Comparison of ENCODE assay signal across 8 cellular contexts in the genomic region with DNA sequence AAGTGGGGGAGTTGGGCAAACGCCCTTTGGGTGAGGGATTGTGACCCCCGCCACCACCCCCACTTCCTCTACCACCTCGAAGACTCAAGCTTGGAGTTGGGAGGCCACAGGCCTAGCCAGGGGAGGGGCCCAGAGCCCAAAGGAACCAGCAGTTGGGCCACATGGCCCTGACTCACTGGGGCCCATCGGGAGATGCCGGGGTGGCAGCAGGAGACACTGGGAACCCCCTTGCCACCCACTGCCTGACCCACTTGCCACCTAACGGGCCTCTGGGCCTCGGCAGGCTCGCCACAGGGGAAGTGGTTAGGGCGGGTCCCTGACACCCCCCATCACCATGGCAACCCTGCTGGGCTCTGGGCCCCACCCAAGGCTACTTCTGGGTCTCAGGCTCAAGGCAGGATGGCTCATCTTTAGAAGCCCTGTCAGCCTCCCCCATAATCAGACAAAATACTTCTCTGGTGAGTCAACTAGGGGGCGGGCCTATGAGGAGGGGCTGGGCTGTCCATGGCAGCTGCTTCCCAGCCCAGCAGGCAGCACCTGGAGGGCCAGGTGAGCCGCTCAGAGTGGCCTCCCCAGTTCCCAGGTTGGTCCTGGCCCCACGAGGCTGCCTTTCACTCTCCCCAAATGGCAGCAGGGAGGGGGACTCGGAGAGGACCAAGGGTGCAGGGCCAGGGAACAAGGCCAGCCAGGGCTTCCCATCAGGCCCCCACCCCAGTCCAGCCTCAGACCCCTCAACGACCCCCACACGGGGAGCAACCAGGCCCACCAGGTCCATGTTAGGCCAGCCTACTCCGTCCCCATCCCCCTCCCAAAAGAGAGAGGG. TPM values are rescaled to one million over a fixed set of nuclear protein-coding genes. Genes with fewer than 3 reads are reported as not detected.
DNase-seq lines count a peak whose midpoint lies in the region; ATAC-seq and TF ChIP-seq lines count a peak whose summit lies in the region.

No MANE protein-coding gene starts in this region.

- 35 to 51% (median 41%) methylated on average over 11 to 16 of the region's 16 CpGs for WGBS in ovary, 3 donors
- 39% methylated on average over 11 of the region's 16 CpGs; no CpG with 5 or more reads in 1 of the 2 donors for WGBS in tibial nerve, 2 donors

- no peaks in the 10 kb centered on the region for H3K9me2 ChIP-seq in PC-3 (replicated peaks; ENCODE audit: low read length)

- TF ChIP-seq EP300 in ovary (IDR thresholded peaks at IDR 0.05) (no peak), tibial nerve (IDR thresholded peaks at IDR 0.05) (peak in 1 of 2 donors; percentile 51)

- BruUV-seq in PC-3 (replicated peaks; lab: Mats Ljungman, UMichigan): no TSS peak

- peak; percentile 32 for ATAC-seq in HG02678 (IDR thresholded peaks at IDR 0.05; ENCODE audit: unreplicated experiment)
- peak; percentile 52 for ATAC-seq in PC-3
- ATAC-seq in activated T-cell treated with anti-CD3 and anti-CD28 coated beads, Interleukin-2, amount 50 U/mL, for 72 hours (replicated peaks in 1 of 2): peak; percentile 68 to 76
- no peak for ATAC-seq in HG02981 (IDR thresholded peaks at IDR 0.05; ENCODE audit: unreplicated experiment)

- no peaks in the 10 kb centered on the region for H3K27me3 Mint-ChIP-seq in activated T-cell treated with anti-CD3 and anti-CD28 coated beads, Interleukin-2, amount 50 U/mL, for 72 hours (ENCODE audit: low read depth)

- H3K4me2 ChIP-seq in PC-3 (ENCODE audit: low read length): peak overlapping the region; percentile 91

- DNase-seq in DMS153 treated with DMSO at 0.1 percent for 48 hours (lab: John Stamatoyannopoulos, UW; ENCODE audit: unreplicated experiment) (peak; percentile 9), PC-3 (peak; percentile 95), fibroblast of pulmonary artery (ENCODE audit: low read depth) (peak; percentile 93), ovary (peak; percentile 81 to 90 (median 83)), tibial nerve (ENCODE audit: low spot score in 2 of 2) (peak; percentile 45 to 69)
- DNase-seq in activated T-cell treated with anti-CD3 and anti-CD28 coated beads, Interleukin-2, amount 50 U/mL, for 72 hours: peak; percentile 91 to 95

- CTCF ChIA-PET in PC-3 (lab: Charles Lee): no interaction called here

- peaks cover 7 to 8% of the 10 kb centered on the region in 2 donors for H3K36me3 Mint-ChIP-seq in activated T-cell treated with anti-CD3 and anti-CD28 coated beads, Interleukin-2, amount 50 U/mL, for 72 hours (ENCODE audit: insufficient read depth in 2 of 2)

- H3K4me3 Mint-ChIP-seq in activated T-cell treated with anti-CD3 and anti-CD28 coated beads, Interleukin-2, amount 50 U/mL, for 72 hours: peak overlapping the region; percentile 93 to 94

- H3K4me3 ChIP-seq in PC-3 (ENCODE audit: low read length) (peak overlapping the region; percentile 83), fibroblast of pulmonary artery (replicated peaks; ENCODE audit: low read depth, low read length) (peak overlapping the region; percentile 79), ovary (peak overlapping the region; percentile 55), tibial nerve (peak overlapping the region; percentile 35 to 83 (median 54))

- H3K4me1 Mint-ChIP-seq in activated T-cell treated with anti-CD3 and anti-CD28 coated beads, Interleukin-2, amount 50 U/mL, for 72 hours (ENCODE audit: low read depth): peaks cover 16% of the 10 kb centered on the region

- H3K9me3 ChIP-seq in PC-3 (ENCODE audit: low read length) (no peaks in the 10 kb centered on the region), ovary (no peaks in the 10 kb centered on the region), tibial nerve (no peaks in the 10 kb centered on the region)

- TF ChIP-seq CTCF in PC-3 (conservative IDR thresholded peaks at IDR 0.05; ENCODE audit: low read depth, low read length): no peak
- TF ChIP-seq CTCF in fibroblast of pulmonary artery (IDR thresholded peaks at IDR 0.05; ENCODE audit: low read length, missing control alignments): no peak
- TF ChIP-seq CTCF in ovary (IDR thresholded peaks at IDR 0.05): no peak
- no peak for TF ChIP-seq CTCF in tibial nerve (IDR thresholded peaks at IDR 0.05)

- peak overlapping the region; percentile 91 for H3K9ac ChIP-seq in PC-3 (ENCODE audit: low read length)

- H3K4me1 ChIP-seq in PC-3 (ENCODE audit: insufficient read depth, low read length) (peaks cover 28% of the 10 kb centered on the region), ovary (ENCODE audit: insufficient read depth) (peaks cover 8% of the 10 kb centered on the region), tibial nerve (peaks cover 0 to 54% (median 20%) of the 10 kb centered on the region in 4 donors)

- no peak overlapping the region for H3K27ac Mint-ChIP-seq in activated T-cell treated with anti-CD3 and anti-CD28 coated beads, Interleukin-2, amount 50 U/mL, for 72 hours

- peaks cover 31% of the 10 kb centered on the region for H4K20me1 ChIP-seq in PC-3 (ENCODE audit: low read length)

- POLR2A ChIA-PET in PC-3 (lab: Charles Lee; ENCODE audit: unreplicated experiment): interaction anchor here (0.6 to 0.8 kb wide), 2 partner anchors 10 to 12 kb away, joined by 3 to 5 read pairs; partner anchors contain the start of gene EMD

- no peaks in the 10 kb centered on the region for H3F3A ChIP-seq in PC-3 (ENCODE audit: low read length, unreplicated experiment)

- H3K27ac ChIP-seq in PC-3 (ENCODE audit: low read length) (peak overlapping the region; percentile 97), ovary (peak overlapping the region; percentile 87 to 90), tibial nerve (peak overlapping the region; percentile 88 to 97 (median 94))

- H3K36me3 ChIP-seq in PC-3 (ENCODE audit: low read depth, low read length) (peaks cover 41% of the 10 kb centered on the region), ovary (no peaks in the 10 kb centered on the region), tibial nerve (peaks cover 0 to 42% (median 10%) of the 10 kb centered on the region in 3 donors)

- peak; percentile 13 for TF ChIP-seq POLR2A in ovary (IDR thresholded peaks at IDR 0.05)
- peak in 1 of 2 donors; percentile 24 for TF ChIP-seq POLR2A in tibial nerve (IDR thresholded peaks at IDR 0.05)

- H2AFZ ChIP-seq in PC-3 (ENCODE audit: low read length): no peak overlapping the region

- H3K27me3 ChIP-seq in PC-3 (ENCODE audit: low read length) (no peaks in the 10 kb centered on the region), ovary (no peaks in the 10 kb centered on the region), tibial nerve (no peaks in the 10 kb centered on the region)

- H3K79me2 ChIP-seq in PC-3 (ENCODE audit: low read length): peaks cover 87% of the 10 kb centered on the region

- no peaks in the 10 kb centered on the region for H3K9me3 Mint-ChIP-seq in activated T-cell treated with anti-CD3 and anti-CD28 coated beads, Interleukin-2, amount 50 U/mL, for 72 hours

- intact Hi-C loops in PC-3 (cut with micrococcal nuclease): no loop called here
- intact Hi-C loops in ovary (cut with DNase I): no loop called here

RNA-seq across cellular contexts. Expression of gene FLNA, which starts 5.6 kb away (rescaled TPM):
- 2,058 and 3,170 TPM in 2 replicates for total RNA-seq in PC-3 (2014; rRNA removed)
- 100 to 1,000 TPM; 755 to 777 TPM for total RNA-seq in activated T-cell treated with anti-CD3 and anti-CD28 coated beads, Interleukin-2, amount 50 U/mL, for 72 hours
- 1,000 to 10,000 TPM in 4 of 7 donors, 100 to 1,000 TPM in 3; 327 to 2,249 (median 1,321) TPM for total RNA-seq in ovary
- 100 to 1,000 TPM; 378 to 647 TPM for polyA plus RNA-seq in ovary
- total RNA-seq in tibial nerve: 1,000 to 10,000 TPM in 3 of 4 donors, 100 to 1,000 TPM in 1; 995 to 1,349 (median 1,139) TPM

RNA-seq across cellular contexts. Expression of gene EMD, which starts 10.3 kb away (rescaled TPM):
- total RNA-seq in PC-3 (2014; rRNA removed) (46.8 and 49.0 TPM in 2 replicates), ovary (100 to 1,000 TPM in 5 of 7 donors, 10 to 100 TPM in 2; 40.5 to 158 (median 107) TPM), tibial nerve (10 to 100 TPM; 38.0 to 72.6 (median 46.7) TPM)
- total RNA-seq in activated T-cell treated with anti-CD3 and anti-CD28 coated beads, Interleukin-2, amount 50 U/mL, for 72 hours: 10 to 100 TPM; 91.0 to 92.9 TPM
- polyA plus RNA-seq in ovary: 100 to 1,000 TPM in 1 of 2 donors, 10 to 100 TPM in 1; 55.1 to 146 TPM

RNA-seq across cellular contexts. Expression of gene RPL10, which starts 29.3 kb away (rescaled TPM):
- total RNA-seq in PC-3 (2014; rRNA removed): 2,879 and 3,401 TPM in 2 replicates
- 1,000 to 10,000 TPM; 3,958 to 4,635 TPM for total RNA-seq in activated T-cell treated with anti-CD3 and anti-CD28 coated beads, Interleukin-2, amount 50 U/mL, for 72 hours
- over 10,000 TPM in 1 of 7 donors, 1,000 to 10,000 TPM in 6; 6,380 to 12,508 (median 7,126) TPM for total RNA-seq in ovary
- polyA plus RNA-seq in ovary: over 10,000 TPM in 1 of 2 donors, 1,000 to 10,000 TPM in 1; 4,233 to 12,949 TPM
- total RNA-seq in tibial nerve: 1,000 to 10,000 TPM; 4,372 to 6,501 (median 5,244) TPM

RNA-seq across cellular contexts. Expression of gene DNASE1L1, which starts 40.2 kb away (rescaled TPM):
- 29.8 TPM in 2 replicates for total RNA-seq in PC-3 (2014; rRNA removed)
- total RNA-seq in activated T-cell treated with anti-CD3 and anti-CD28 coated beads, Interleukin-2, amount 50 U/mL, for 72 hours: 10 to 100 TPM in 1 of 2 donors, 1 to 10 TPM in 1; 9.3 to 11.4 TPM
- total RNA-seq in ovary: 10 to 100 TPM; 11.9 to 21.4 (median 18.1) TPM
- 10 to 100 TPM; 13.0 to 16.1 TPM for polyA plus RNA-seq in ovary
- total RNA-seq in tibial nerve: 10 to 100 TPM; 21.4 to 36.0 (median 28.6) TPM

RNA-seq across cellular contexts. Expression of gene TAFAZZIN, which starts 42.5 kb away (rescaled TPM):
- total RNA-seq in PC-3 (2014; rRNA removed) (39.4 and 41.5 TPM in 2 replicates), ovary (10 to 100 TPM; 31.3 to 62.1 (median 37.9) TPM), tibial nerve (100 to 1,000 TPM in 2 of 4 donors, 10 to 100 TPM in 2; 78.9 to 138 (median 97.7) TPM)
- 100 to 1,000 TPM in 1 of 2 donors, 10 to 100 TPM in 1; 89.0 to 106 TPM for total RNA-seq in activated T-cell treated with anti-CD3 and anti-CD28 coated beads, Interleukin-2, amount 50 U/mL, for 72 hours
- polyA plus RNA-seq in ovary: 10 to 100 TPM in 1 of 2 donors, 1 to 10 TPM in 1; 7.9 to 33.1 TPM

Comparison
In these comparisons a context has a peak if more than half of its experiments do, and no peak if none do; other contexts are left out.
1. DNase-seq: peak in every context shown above with its lines; median percentile 95 in PC-3; 93 in activated T-cell treated with anti-CD3 and anti-CD28 coated beads, Interleukin-2, amount 50 U/mL, for 72 hours; 93 in fibroblast of pulmonary artery; 83 in ovary; 57 in tibial nerve; 9 in DMS153 treated with DMSO at 0.1 percent for 48 hours.